In the genomic region with DNA sequence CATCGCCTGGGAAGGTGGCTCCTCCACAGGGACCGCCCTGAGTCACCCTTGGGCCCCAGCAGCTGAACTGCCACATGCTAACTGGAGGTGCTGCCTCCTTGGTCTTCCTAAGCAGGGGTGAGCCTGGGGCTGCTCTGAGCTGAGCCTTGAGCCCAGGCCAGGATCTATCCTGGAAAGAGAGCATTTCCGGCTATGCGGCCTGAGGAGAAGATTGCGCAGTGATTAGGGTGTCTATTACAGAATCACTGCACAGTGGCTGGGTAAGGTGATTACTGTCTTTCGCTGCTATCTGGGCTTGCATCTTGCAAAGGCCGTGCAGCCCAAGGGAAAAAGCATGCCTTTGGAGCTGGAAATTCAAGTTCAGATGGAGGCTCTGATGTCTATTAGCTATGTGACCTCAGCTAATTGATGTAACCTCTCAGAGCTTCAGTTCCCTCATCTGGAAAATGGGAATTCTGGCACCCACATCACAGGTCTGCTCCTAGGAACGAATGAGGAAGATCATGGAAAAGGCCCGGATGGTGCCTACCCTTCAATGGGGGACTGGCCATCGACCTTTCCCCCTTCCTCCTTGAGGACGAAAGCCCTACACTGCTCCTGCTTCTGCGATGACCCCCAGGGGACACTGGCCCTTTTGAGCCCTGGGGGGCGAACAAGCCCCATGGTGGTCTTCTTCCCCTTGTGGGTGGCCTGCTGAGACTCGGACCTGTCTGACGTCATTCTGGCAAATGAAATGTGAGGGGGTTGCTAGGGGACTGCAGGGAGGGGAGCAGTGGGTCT, we compare ENCODE assay signal across 17 cellular contexts. TPM values are rescaled to one million over a fixed set of nuclear protein-coding genes. Genes with fewer than 3 reads are reported as not detected.
DNase-seq lines count a peak whose midpoint lies in the region; ATAC-seq and TF ChIP-seq lines count a peak whose summit lies in the region.
"Had no signal": no experiment of that assay in that cellular context is flagged by ENCODE, and none has a peak within 500 bp of the region (broad histone marks: within the 10 kb centered on the region; RNA-seq: fewer than 3 reads in every experiment).

No MANE protein-coding gene starts in this region.

- no peaks in the 10 kb centered on the region for H3K36me3 Mint-ChIP-seq in natural killer cell treated with Interleukin-12 subunit alpha and Interleukin-12 subunit beta and Interleukin-15 and Interleukin-18, amount 100 ng/mL, for 72 hours
- H3K36me3 Mint-ChIP-seq in natural killer cell, result no peaks in the 10 kb centered on the region

- DNase-seq in natural killer cell treated with Interleukin-12 subunit alpha and Interleukin-12 subunit beta and Interleukin-15 and Interleukin-18, amount 100 ng/mL, for 72 hours (ENCODE audit: low spot score), result no peak
- no peak for DNase-seq in natural killer cell
- no peak for DNase-seq in sigmoid colon
- DNase-seq in SIG-M5 treated with dmso at 0.1 percent for 504 hours (lab: John Stamatoyannopoulos, UW; ENCODE audit: unreplicated experiment), result no peak
- DNase-seq in DMS79 (lab: John Stamatoyannopoulos, UW), result no peak
- no peak for DNase-seq in pons (ENCODE audit: low spot score)
- DNase-seq: C1 segment of cervical spinal cord, GF-D8, GM23248, NCI-H1417 treated with DMSO at 0.1 percent for 48 hours, NCI-H2029, NCI-H2171, NCI-H446, OCI-M1, RPMI8226 had no signal

- no peaks in the 10 kb centered on the region for H3K4me1 Mint-ChIP-seq in natural killer cell treated with Interleukin-12 subunit alpha and Interleukin-12 subunit beta and Interleukin-15 and Interleukin-18, amount 100 ng/mL, for 72 hours (ENCODE audit: low read depth in 2 of 2)
- H3K4me1 Mint-ChIP-seq in natural killer cell, result no peaks in the 10 kb centered on the region

- H3K9me3 ChIP-seq in gastroesophageal sphincter (no peaks in the 10 kb centered on the region), sigmoid colon (no peaks in the 10 kb centered on the region)

- H3K27ac ChIP-seq in gastroesophageal sphincter (peak overlapping the region in 2 of 4 donors; percentile 44 to 48), sigmoid colon (peak overlapping the region in 3 of 4 donors; percentile 59 to 75 (median 69))
- H3K27ac ChIP-seq: GM23248 had no signal

- peaks cover 0 to 26% (median 0%) of the 10 kb centered on the region in 3 donors for H3K4me1 ChIP-seq in gastroesophageal sphincter
- peaks cover 0 to 30% (median 20%) of the 10 kb centered on the region in 4 donors for H3K4me1 ChIP-seq in sigmoid colon

- H3K36me3 ChIP-seq in gastroesophageal sphincter (peaks cover 0 to 66% of the 10 kb centered on the region in 2 donors), sigmoid colon (peaks cover 0 to 11% (median 3%) of the 10 kb centered on the region in 4 donors)

- 80% methylated on average over 1 of the region's 15 CpGs for WGBS in gastroesophageal sphincter (ENCODE audit: low coverage in 1 of 2), 2 donors
- 93 to 94% methylated on average over 15 of the region's 15 CpGs for WGBS in sigmoid colon, 2 donors

- no peak overlapping the region for H3K4me3 Mint-ChIP-seq in natural killer cell treated with Interleukin-12 subunit alpha and Interleukin-12 subunit beta and Interleukin-15 and Interleukin-18, amount 100 ng/mL, for 72 hours
- no peak overlapping the region for H3K4me3 Mint-ChIP-seq in natural killer cell

- TF ChIP-seq CTCF in natural killer cell (IDR thresholded peaks at IDR 0.05) (no peak), gastroesophageal sphincter (IDR thresholded peaks at IDR 0.05) (no peak), sigmoid colon (IDR thresholded peaks at IDR 0.05) (no peak)

- TF ChIP-seq POLR2A in gastroesophageal sphincter (IDR thresholded peaks at IDR 0.05) (no peak), sigmoid colon (IDR thresholded peaks at IDR 0.05) (no peak)

- H3K27me3 Mint-ChIP-seq in natural killer cell treated with Interleukin-12 subunit alpha and Interleukin-12 subunit beta and Interleukin-15 and Interleukin-18, amount 100 ng/mL, for 72 hours, result peaks cover 6 to 18% of the 10 kb centered on the region in 2 donors
- peaks cover 6% of the 10 kb centered on the region in 2 donors for H3K27me3 Mint-ChIP-seq in natural killer cell (ENCODE audit: low read depth in 2 of 2)

- no peak overlapping the region for H3K4me3 ChIP-seq in gastroesophageal sphincter
- no peak overlapping the region for H3K4me3 ChIP-seq in sigmoid colon
- H3K4me3 ChIP-seq: GM23248 had no signal

- TF ChIP-seq EP300 in gastroesophageal sphincter (IDR thresholded peaks at IDR 0.05) (no peak), sigmoid colon (IDR thresholded peaks at IDR 0.05) (no peak)

- intact Hi-C loops in natural killer cell (cut with micrococcal nuclease) (no loop called here), sigmoid colon (cut with DNase I) (no loop called here)

- H3K27me3 ChIP-seq in gastroesophageal sphincter, result no peaks in the 10 kb centered on the region
- H3K27me3 ChIP-seq in sigmoid colon, result no peaks in the 10 kb centered on the region

- no peak overlapping the region for H3K27ac Mint-ChIP-seq in natural killer cell treated with Interleukin-12 subunit alpha and Interleukin-12 subunit beta and Interleukin-15 and Interleukin-18, amount 100 ng/mL, for 72 hours
- H3K27ac Mint-ChIP-seq in natural killer cell, result no peak overlapping the region

- H3K9me3 Mint-ChIP-seq in natural killer cell treated with Interleukin-12 subunit alpha and Interleukin-12 subunit beta and Interleukin-15 and Interleukin-18, amount 100 ng/mL, for 72 hours, result no peaks in the 10 kb centered on the region
- H3K9me3 Mint-ChIP-seq in natural killer cell, result no peaks in the 10 kb centered on the region

- ATAC-seq in natural killer cell treated with Interleukin-12 subunit alpha and Interleukin-12 subunit beta and Interleukin-15 and Interleukin-18, amount 100 ng/mL, for 72 hours, result peak; percentile 13 to 34
- ATAC-seq in natural killer cell, result no peak
- peak; percentile 2 for ATAC-seq in gastroesophageal sphincter
- ATAC-seq: HCT116 had no signal

RNA-seq across cellular contexts. Expression of a gene that starts 38.0 kb away (rescaled TPM):
- under 1 TPM; 0.05 to 0.42 TPM for total RNA-seq in natural killer cell treated with Interleukin-12 subunit alpha and Interleukin-12 subunit beta and Interleukin-15 and Interleukin-18, amount 100 ng/mL, for 72 hours
- not detected for total RNA-seq in natural killer cell
- 10 to 100 TPM; 17.4 to 36.9 (median 20.1) TPM for total RNA-seq in gastroesophageal sphincter
- 10 to 100 TPM in 3 of 4 donors, 1 to 10 TPM in 1; 8.9 to 23.0 (median 14.1) TPM for total RNA-seq in sigmoid colon
- 1 to 10 TPM in 1 of 3 donors, under 1 TPM in 2; 0.60 to 2.7 (median 0.92) TPM for polyA plus RNA-seq in sigmoid colon

Comparison
In these comparisons a context has a peak if more than half of its experiments do, and no peak if none do; other contexts are left out.
1. ATAC-seq: peak in natural killer cell treated with Interleukin-12 subunit alpha and Interleukin-12 subunit beta and Interleukin-15 and Interleukin-18, amount 100 ng/mL, for 72 hours (2 of 2) and gastroesophageal sphincter (single experiment); none in natural killer cell (0 of 3).
2. RNA of a gene that starts 38.0 kb away (total RNA-seq): 17.4 to 36.9 TPM in gastroesophageal sphincter and 8.9 to 23.0 TPM in sigmoid colon; 0.05 to 0.42 TPM in natural killer cell treated with Interleukin-12 subunit alpha and Interleukin-12 subunit beta and Interleukin-15 and Interleukin-18, amount 100 ng/mL, for 72 hours and not detected in natural killer cell; every median in the first group is over 4 times any median in the second.